Comparison of ENCODE assay signal across 25 cellular contexts in the genomic region with DNA sequence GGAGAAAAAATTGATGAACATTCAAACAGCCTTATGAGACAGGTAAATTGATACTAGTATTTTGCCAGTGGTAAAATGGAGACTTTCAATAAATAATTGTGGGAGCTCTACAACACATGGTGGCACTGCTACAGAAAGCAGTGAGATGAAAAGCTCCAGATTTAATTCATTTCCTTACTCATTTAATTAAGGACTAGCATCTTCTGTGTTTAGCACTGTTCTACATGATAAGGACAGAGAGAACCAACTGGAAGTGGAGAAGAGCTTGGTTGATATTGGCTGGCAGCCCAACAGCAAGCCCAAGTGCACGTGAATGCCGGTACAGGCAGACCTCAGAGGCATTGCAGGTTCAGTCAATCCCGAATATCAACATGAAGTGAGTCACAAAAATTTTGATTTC.
DNase-seq lines count a peak whose midpoint lies in the region; ATAC-seq and TF ChIP-seq lines count a peak whose summit lies in the region.
"Had no signal": no experiment of that assay in that cellular context is flagged by ENCODE, and none has a peak within 500 bp of the region (broad histone marks: within the 10 kb centered on the region; RNA-seq: fewer than 3 reads in every experiment).

No MANE protein-coding gene starts in this region.

- DNase-seq in BE2C (peak; percentile 40), LNCaP clone FGC (ENCODE audit: low read depth) (peak; percentile 23), mucosa of gallbladder (ENCODE audit: low spot score) (peak; percentile 1)
- DNase-seq in activated naive CD4-positive, alpha-beta T cell treated with anti-CD3 and anti-CD28 coated beads, Interleukin-2, amount 50 U/mL, for 72 hours (ENCODE audit: low spot score in 2 of 2) = no peak
- DNase-seq: AML-193; C1 segment of cervical spinal cord; CD4-positive, alpha-beta memory T cell; CD4-positive, CD25-positive, alpha-beta regulatory T cell; CD8-positive, alpha-beta memory T cell; COR-L47; DMS 273 treated with DMSO at 0.1 percent for 48 hours; DMS153; DMS53; DMS79; DND-41; EL; GDM1 had no signal

- no peaks in the 10 kb centered on the region for H3K4me1 ChIP-seq in BE2C
- H3K4me1 ChIP-seq: A549 had no signal

- H3K27me3 ChIP-seq in BE2C = no peaks in the 10 kb centered on the region
- H3K27me3 ChIP-seq: BLaER1 had no signal

- H3K36me3 ChIP-seq in BE2C = no peaks in the 10 kb centered on the region
- H3K36me3 ChIP-seq: BLaER1 had no signal

- H3K4me3 ChIP-seq in BE2C (ENCODE audit: low read depth, low read length) (no peak overlapping the region), LNCaP clone FGC (ENCODE audit: low read depth, low read length) (no peak overlapping the region)
- H3K4me3 ChIP-seq: A549, BLaER1, GM12878 had no signal

- TF ChIP-seq CTCF in BE2C (IDR thresholded peaks at IDR 0.05; ENCODE audit: low read depth, low read length) (no peak), LNCaP clone FGC (IDR thresholded peaks at IDR 0.05; ENCODE audit: control insufficient read depth, extremely low read depth, insufficient read depth) (no peak)

- H3K9me3 ChIP-seq in BE2C = no peaks in the 10 kb centered on the region
- H3K9me3 ChIP-seq: A549 had no signal

- H3K27ac Mint-ChIP-seq in activated naive CD4-positive, alpha-beta T cell treated with anti-CD3 and anti-CD28 coated beads, Interleukin-2, amount 50 U/mL, for 72 hours = no peak overlapping the region
- H3K27ac Mint-ChIP-seq: B cell; CD14-positive monocyte; CD4-positive, alpha-beta memory T cell; CD4-positive, CD25-positive, alpha-beta regulatory T cell; CD8-positive, alpha-beta memory T cell had no signal

- no peak for ATAC-seq in SK-N-SH treated with all-trans-retinoic acid at 6 μM for 48 hours
- no peak for ATAC-seq in HG03196 (IDR thresholded peaks at IDR 0.05; ENCODE audit: unreplicated experiment)
- no peak for ATAC-seq in activated naive CD4-positive, alpha-beta T cell treated with anti-CD3 and anti-CD28 coated beads, Interleukin-2, amount 50 U/mL, for 72 hours
- ATAC-seq in HG03565 (IDR thresholded peaks at IDR 0.05; ENCODE audit: unreplicated experiment) = no peak
- ATAC-seq: A549, GM12878 had no signal

- no peaks in the 10 kb centered on the region for H3K36me3 Mint-ChIP-seq in activated naive CD4-positive, alpha-beta T cell treated with anti-CD3 and anti-CD28 coated beads, Interleukin-2, amount 50 U/mL, for 72 hours
- H3K36me3 Mint-ChIP-seq: CD14-positive monocyte; CD4-positive, alpha-beta memory T cell; CD4-positive, CD25-positive, alpha-beta regulatory T cell; CD8-positive, alpha-beta memory T cell had no signal

- H3K9me3 Mint-ChIP-seq in activated naive CD4-positive, alpha-beta T cell treated with anti-CD3 and anti-CD28 coated beads, Interleukin-2, amount 50 U/mL, for 72 hours = peaks cover 0 to 13% of the 10 kb centered on the region in 2 donors

TF ChIP-seq in SK-N-SH treated with all-trans-retinoic acid at 6 μM for 48 hours, 23 proteins besides CTCF, POLR2A, EP300 and RAD21:
- TF ChIP-seq TCF4 (CRISPR knock-in tag; IDR thresholded peaks at IDR 0.05; ENCODE audit: borderline replicate concordance) (peak; percentile 84), ZNF8 (CRISPR knock-in tag; IDR thresholded peaks at IDR 0.05) (no peak)

Comparison
In these comparisons a context has a peak if more than half of its experiments do, and no peak if none do; other contexts are left out.
1. DNase-seq: peak in BE2C (single experiment), LNCaP clone FGC (single experiment) and mucosa of gallbladder (single experiment); none in activated naive CD4-positive, alpha-beta T cell treated with anti-CD3 and anti-CD28 coated beads, Interleukin-2, amount 50 U/mL, for 72 hours (0 of 2).